Comparison of ENCODE assay signal across 1 cellular context in genomic region chr7:101124376-101125056, GRCh38.
TF ChIP-seq lines count a peak whose summit lies in the region.

No MANE protein-coding gene starts in this region.

TF ChIP-seq in HepG2, 621 proteins besides CTCF, POLR2A, EP300 and RAD21 (continued from another document):
- TF ChIP-seq HNF1A (IDR thresholded peaks at IDR 0.05; ENCODE audit: low read depth) (no peak), HNF1A (CRISPR knock-in tag; IDR thresholded peaks at IDR 0.05; ENCODE audit: borderline replicate concordance) (no peak), GTF3A (CRISPR knock-in tag; conservative IDR thresholded peaks at IDR 0.05) (no peak), ZNF501 (CRISPR knock-in tag; IDR thresholded peaks at IDR 0.05) (no peak), ZNF503 (CRISPR knock-in tag; IDR thresholded peaks at IDR 0.05) (no peak), NR2F1 (CRISPR knock-in tag; IDR thresholded peaks at IDR 0.05) (peak in 1 of 2 experiments; percentile 37; a peak in 1 of 4 replicates), KDM1A (CRISPR knock-in tag; IDR thresholded peaks at IDR 0.05) (no peak), STAT5B (CRISPR knock-in tag; IDR thresholded peaks at IDR 0.05) (no peak), NFE2L2 (IDR thresholded peaks at IDR 0.05; ENCODE audit: low read length) (no peak), ARHGAP35 (CRISPR knock-in tag; IDR thresholded peaks at IDR 0.05; ENCODE audit: borderline replicate concordance) (no peak), TGIF2 (CRISPR knock-in tag; IDR thresholded peaks at IDR 0.05) (peak; percentile 40; the same call in 1 of the 2 replicates), ZFP36L2 (CRISPR knock-in tag; IDR thresholded peaks at IDR 0.05) (no peak), SYNCRIP (IDR thresholded peaks at IDR 0.05; ENCODE audit: insufficient read depth, low read depth, low read length) (no peak), RCOR2 (CRISPR knock-in tag; IDR thresholded peaks at IDR 0.05) (peak; percentile 29; the same call in 1 of the 2 replicates), MLX (CRISPR knock-in tag; IDR thresholded peaks at IDR 0.05) (0 out of 2 replicates have a peak, but pooled peaks have one; percentile 39), RFX5 (IDR thresholded peaks at IDR 0.05; ENCODE audit: low read depth, low read length) (peak; percentile 87), ARNTL (CRISPR knock-in tag; IDR thresholded peaks at IDR 0.05) (peak; percentile 79), PPARG (CRISPR knock-in tag; conservative IDR thresholded peaks at IDR 0.05) (peak; percentile 54; the same call in 1 of the 2 replicates), ZMYM2 (CRISPR knock-in tag; IDR thresholded peaks at IDR 0.05) (peak; percentile 32; the same call in 1 of the 2 replicates), FOXP4 (CRISPR knock-in tag; IDR thresholded peaks at IDR 0.05) (peak; percentile 96), ZNF784 (CRISPR knock-in tag; IDR thresholded peaks at IDR 0.05; ENCODE audit: borderline replicate concordance) (no peak), PAXIP1 (CRISPR knock-in tag; conservative IDR thresholded peaks at IDR 0.05) (peak; percentile 88), ZNF232 (CRISPR knock-in tag; IDR thresholded peaks at IDR 0.05; ENCODE audit: borderline replicate concordance) (peak; percentile 74; the same call in 1 of the 2 replicates), ZBTB7A (CRISPR knock-in tag; IDR thresholded peaks at IDR 0.05) (no peak), SALL1 (CRISPR knock-in tag; IDR thresholded peaks at IDR 0.05) (peak; percentile 65), ZNF235 (CRISPR knock-in tag; IDR thresholded peaks at IDR 0.05; ENCODE audit: borderline replicate concordance) (no peak), TARDBP (CRISPR knock-in tag; IDR thresholded peaks at IDR 0.05) (peak; percentile 49; the same call in 1 of the 2 replicates), ZNF878 (CRISPR knock-in tag; IDR thresholded peaks at IDR 0.05) (0 out of 2 replicates have a peak, but pooled peaks have one; percentile 16), ZNF710 (CRISPR knock-in tag; IDR thresholded peaks at IDR 0.05; ENCODE audit: borderline replicate concordance) (peak; percentile 38; the same call in 1 of the 2 replicates), ETV5 (CRISPR knock-in tag; IDR thresholded peaks at IDR 0.05; ENCODE audit: borderline replicate concordance) (peak; percentile 96), LBX2 (CRISPR knock-in tag; IDR thresholded peaks at IDR 0.05; ENCODE audit: borderline replicate concordance) (no peak), SPEN (CRISPR knock-in tag; IDR thresholded peaks at IDR 0.05; ENCODE audit: low read depth) (peak; percentile 72; the same call in 1 of the 2 replicates), ZNF747 (CRISPR knock-in tag; IDR thresholded peaks at IDR 0.05; ENCODE audit: borderline replicate concordance) (no peak), DRAP1 (CRISPR knock-in tag; IDR thresholded peaks at IDR 0.05) (peak; percentile 61; the same call in 1 of the 2 replicates), ZNF674 (CRISPR knock-in tag; IDR thresholded peaks at IDR 0.05; ENCODE audit: low read depth) (no peak), ZBTB20 (CRISPR knock-in tag; IDR thresholded peaks at IDR 0.05; ENCODE audit: borderline replicate concordance, low read depth) (peak; percentile 39; the same call in 1 of the 2 replicates), ZNF343 (CRISPR knock-in tag; IDR thresholded peaks at IDR 0.05) (no peak)
